ENCODE assay signal across 1 cellular context in the genomic region with DNA sequence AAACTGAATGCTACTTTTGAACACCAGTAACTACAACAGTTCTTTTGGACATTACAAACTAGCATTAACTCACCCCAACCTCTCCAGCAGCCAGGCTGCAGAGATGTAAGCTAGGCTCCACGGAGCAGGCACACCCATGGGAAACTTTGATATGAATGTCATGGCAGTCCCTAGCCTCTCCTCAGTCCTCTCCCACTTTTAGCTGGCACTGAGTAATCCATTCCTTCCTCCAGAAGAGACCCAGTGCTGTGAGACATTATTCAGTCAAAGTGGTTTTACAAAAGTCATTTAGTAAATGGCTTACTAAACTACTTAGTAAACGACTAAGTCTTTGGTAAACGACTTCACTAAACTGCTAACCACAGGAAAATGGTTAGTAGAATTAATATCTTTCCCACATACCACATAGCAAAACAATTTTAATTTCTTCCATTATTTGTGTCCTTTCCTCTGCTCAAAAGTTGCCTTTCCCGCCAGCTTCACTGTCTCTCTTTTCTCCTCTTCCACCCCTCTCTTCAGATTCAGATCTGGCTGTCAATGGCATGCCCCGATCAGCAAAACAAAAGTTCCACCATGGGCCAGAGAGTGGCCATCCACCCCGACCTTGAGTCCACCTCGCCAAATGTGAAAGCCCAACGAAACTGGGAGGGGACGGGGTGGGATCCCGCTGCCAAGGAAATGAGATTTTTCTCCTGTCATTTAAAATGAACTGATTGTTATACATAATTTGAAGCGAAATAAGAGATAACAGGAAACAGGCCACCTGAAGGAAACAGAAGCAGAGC.
TF ChIP-seq lines count a peak whose summit lies in the region.

No MANE protein-coding gene starts in this region.

TF ChIP-seq in H1, 55 proteins besides CTCF, POLR2A, EP300 and RAD21:
- TF ChIP-seq YY1 (IDR thresholded peaks at IDR 0.05; ENCODE audit: low read depth, low read length) (0 out of 2 replicates have a peak, but pooled peaks have one; percentile 25), BACH1 (IDR thresholded peaks at IDR 0.05; ENCODE audit: low read length) (no peak)
